Comparison of ENCODE assay signal across 2 cellular contexts in genomic region chr16:1680361-1680760, GRCh38.
TF ChIP-seq lines count a peak whose summit lies in the region.

No MANE protein-coding gene starts in this region.

TF ChIP-seq in K562, 482 proteins besides CTCF, POLR2A, EP300 and RAD21:
- TF ChIP-seq NEUROD1 (IDR thresholded peaks at IDR 0.05; ENCODE audit: borderline replicate concordance, low read depth, low read length, partially characterized antibody), result no peak
- 0 out of 2 replicates have a peak, but pooled peaks have one; percentile 36 for TF ChIP-seq ZBTB33 (CRISPR knock-in tag; IDR thresholded peaks at IDR 0.05)

TF ChIP-seq in neural cell, 6 proteins besides CTCF, POLR2A, EP300 and RAD21:
- TF ChIP-seq MXI1 (conservative IDR thresholded peaks at IDR 0.05; ENCODE audit: poor library complexity, severe bottlenecking) (no peak), SMC3 (conservative IDR thresholded peaks at IDR 0.05; ENCODE audit: poor library complexity) (no peak), POLR2AphosphoS5 (IDR thresholded peaks at IDR 0.05) (no peak), EZH2 (IDR thresholded peaks at IDR 0.05; ENCODE audit: borderline replicate concordance, insufficient read depth, low read length, poor library complexity, severe bottlenecking) (no peak), TAF1 (IDR thresholded peaks at IDR 0.05; ENCODE audit: low read depth) (no peak), REST (IDR thresholded peaks at IDR 0.05; ENCODE audit: borderline replicate concordance) (no peak)
